Comparison of ENCODE assay signal across 28 cellular contexts in genomic region chr2:187316040-187316439, GRCh38.
A peak's percentile ranks its signal among the peaks of the same experiment; 100 is the strongest.
DNase-seq lines count a peak whose midpoint lies in the region; ATAC-seq, FAIRE-seq and TF ChIP-seq lines count a peak whose summit lies in the region.
"Had no signal": no experiment of that assay in that cellular context is flagged by ENCODE, and none has a peak within 500 bp of the region (broad histone marks: within the 10 kb centered on the region; RNA-seq: fewer than 3 reads in every experiment).

No MANE protein-coding gene starts in this region.

- no peaks in the 10 kb centered on the region for H3K4me1 Mint-ChIP-seq in nephron progenitor cell
- no peaks in the 10 kb centered on the region for H3K4me1 Mint-ChIP-seq in activated T-helper 2 cell treated with anti-CD3 and anti-CD28 coated beads, Interferon-gamma antibody, Interleukin-2, Interleukin-4, amounts not matched to agents 10 μg/mL and 5 μg/mL and 100 μg/mL, durations not matched to agents 14 hours and 24 hours and 36 hours (ENCODE audit: low read depth)
- H3K4me1 Mint-ChIP-seq: CD4-positive, alpha-beta memory T cell; IgD-negative memory B cell had no signal

- H3K27ac ChIP-seq in GM12878 (ENCODE audit: control insufficient read depth, insufficient read depth) (no peak overlapping the region), endothelial cell of umbilical vein (ENCODE audit: insufficient read depth, low read depth, low read length) (no peak overlapping the region)
- H3K27ac ChIP-seq: GM23248, PC-9, SJSA1 had no signal

- SMC1A ChIA-PET in GM12878 (lab: Charles Lee; ENCODE audit: uncharacterized antibody, unreplicated experiment): interaction anchor here (0.7 to 3.6 kb wide), 8 partner anchors 14 to 146 kb away, joined by 3 to 16 read pairs (median 3); partner anchors contain the start of gene CALCRL

- dilution Hi-C loops in endothelial cell of umbilical vein (cut with MboI; ENCODE audit: extremely low pct_ligation_motif_present, low sequenced_read_pairs): no loop called here

- in situ Hi-C loops in GM12878 (cut with MboI): no loop called here

- H3K9me3 ChIP-seq in GM12878 (replicated peaks; ENCODE audit: control insufficient read depth, insufficient read depth, low read length) (no peaks in the 10 kb centered on the region), endothelial cell of umbilical vein (replicated peaks; ENCODE audit: control insufficient read depth, insufficient read depth, low read length) (no peaks in the 10 kb centered on the region)
- H3K9me3 ChIP-seq: HAP-1, SJSA1 had no signal

- peak; percentile 44 for ATAC-seq in GM18868 (IDR thresholded peaks at IDR 0.05; ENCODE audit: unreplicated experiment)
- peak; percentile 69 for ATAC-seq in GM12878

- TF ChIP-seq EP300 in GM12878 (IDR thresholded peaks at IDR 0.05; ENCODE audit: borderline replicate concordance in 1 of 2, control insufficient read depth in 1 of 2, low read depth in 2 of 2, low read length in 2 of 2): no peak

- H3K4me3 ChIP-seq in GM12865 (ENCODE audit: low read depth, low read length) (no peak overlapping the region), GM12878 (no peak overlapping the region), endothelial cell of umbilical vein (replicated peaks in 1 of 3; ENCODE audit: insufficient read depth in 1 of 3, low read depth in 1 of 3, low read length in 3 of 3) (no peak overlapping the region)
- H3K4me3 ChIP-seq: GM23248, HAP-1, PC-9, SJSA1 had no signal

- H3K4me1 ChIP-seq in GM12878 (ENCODE audit: control insufficient read depth, insufficient read depth, low read length) (no peaks in the 10 kb centered on the region), endothelial cell of umbilical vein (ENCODE audit: control insufficient read depth, extremely low read depth, insufficient read depth, low read length) (peaks cover 45% of the 10 kb centered on the region)
- H3K4me1 ChIP-seq: HAP-1, SJSA1 had no signal

- no peaks in the 10 kb centered on the region for H3K27me3 Mint-ChIP-seq in nephron progenitor cell (ENCODE audit: low read depth, poor library complexity)
- H3K27me3 Mint-ChIP-seq in activated T-helper 2 cell treated with anti-CD3 and anti-CD28 coated beads, Interferon-gamma antibody, Interleukin-2, Interleukin-4, amounts not matched to agents 10 μg/mL and 5 μg/mL and 100 μg/mL, durations not matched to agents 14 hours and 24 hours and 36 hours (ENCODE audit: low read depth): no peaks in the 10 kb centered on the region
- H3K27me3 Mint-ChIP-seq: CD4-positive, alpha-beta memory T cell; IgD-negative memory B cell had no signal

- no peak overlapping the region for H3K27ac Mint-ChIP-seq in nephron progenitor cell
- H3K27ac Mint-ChIP-seq in activated T-helper 2 cell treated with anti-CD3 and anti-CD28 coated beads, Interferon-gamma antibody, Interleukin-2, Interleukin-4, amounts not matched to agents 10 μg/mL and 5 μg/mL and 100 μg/mL, durations not matched to agents 14 hours and 24 hours and 36 hours: no peak overlapping the region
- H3K27ac Mint-ChIP-seq: CD4-positive, alpha-beta memory T cell; HFFc6; IgD-negative memory B cell had no signal

- no peak for TF ChIP-seq CTCF in GM12865 (IDR thresholded peaks at IDR 0.05; ENCODE audit: insufficient read depth, low read depth, low read length, missing control alignments)
- no peak for TF ChIP-seq CTCF in GM12878 (IDR thresholded peaks at IDR 0.05 in 2 of 3, conservative IDR thresholded peaks at IDR 0.05 in 1 of 3; ENCODE audit: control insufficient read depth in 2 of 3, extremely low read depth in 1 of 3, insufficient read depth in 1 of 3, low read depth in 3 of 3, low read length in 3 of 3)
- no peak for TF ChIP-seq CTCF in endothelial cell of umbilical vein (IDR thresholded peaks at IDR 0.05; ENCODE audit: extremely low read depth in 1 of 2, insufficient read depth in 1 of 2, low read depth in 1 of 2, low read length in 2 of 2)
- TF ChIP-seq CTCF in nephron progenitor cell (IDR thresholded peaks at IDR 0.05): no peak

- intact Hi-C loops in GM12878 (cut with micrococcal nuclease; ENCODE audit: unreplicated experiment) (no loop called here), endothelial cell of umbilical vein (cut with micrococcal nuclease) (no loop called here)
- intact Hi-C loops in activated T-helper 2 cell treated with anti-CD3 and anti-CD28 coated beads, Interferon-gamma antibody, Interleukin-2, Interleukin-4, amounts not matched to agents 10 μg/mL and 5 μg/mL and 100 μg/mL, durations not matched to agents 14 hours and 24 hours and 36 hours (cut with micrococcal nuclease): no loop called here

- CTCF ChIA-PET in GM12878 (lab: Yijun Ruan, JAX): interaction anchor here (0.9 to 1.4 kb wide), 2 partner anchors 14 to 265 kb away, joined by 3 to 4 read pairs; no protein-coding TSS in a partner anchor
- CTCF ChIA-PET in endothelial cell of umbilical vein (lab: Charles Lee): interaction anchor here (2.3 to 2.7 kb wide), 2 partner anchors 178 to 453 kb away, joined by 9 to 10 read pairs; no protein-coding TSS in a partner anchor

- H3K79me2 ChIP-seq in GM12878 (ENCODE audit: control insufficient read depth, insufficient read depth, low read length): no peaks in the 10 kb centered on the region
- H3K79me2 ChIP-seq in endothelial cell of umbilical vein (ENCODE audit: control insufficient read depth, insufficient read depth, low read length): no peaks in the 10 kb centered on the region

- no peak for FAIRE-seq in GM12878 (lab: Jason Lieb, UNC)
- FAIRE-seq in endothelial cell of umbilical vein (lab: Jason Lieb, UNC): no peak

- DNase-seq in GM12865 (ENCODE audit: low read depth) (peak; percentile 12), GM12878 (ENCODE audit: low read depth, low spot score) (no peak), endothelial cell of umbilical vein (ENCODE audit: low read depth, low spot score) (no peak), nephron progenitor cell (no peak), COLO668 (lab: John Stamatoyannopoulos, UW; ENCODE audit: unreplicated experiment) (no peak)
- no peak for DNase-seq in activated T-helper 2 cell treated with anti-CD3 and anti-CD28 coated beads, Interferon-gamma antibody, Interleukin-2, Interleukin-4, amounts not matched to agents 10 μg/mL and 5 μg/mL and 100 μg/mL, durations not matched to agents 14 hours and 24 hours and 36 hours (ENCODE audit: low spot score)
- DNase-seq: C1 segment of cervical spinal cord; CD4-positive, alpha-beta memory T cell; DMS 273 treated with DMSO at 0.1 percent for 48 hours; DMS79; EL; GDM1; GM23248; HFFc6; NCI-H1092 treated with DMSO at 0.1 percent for 48 hours; NCI-H1436 treated with DMSO at 0.1 percent for 48 hours; NCI-H187 treated with DMSO at 0.1 percent for 48 hours; NCI-H2107; NCI-H524; NCI-H748 treated with DMSO at 0.1 percent for 48 hours; NK-92 treated with Interleukin-12 subunit alpha and Interleukin-12 subunit beta, amount 100 ng/mL, for 24 hours; PC-9; Right ventricle myocardium superior; T-helper 2 cell had no signal

- no peak overlapping the region for H3K4me3 Mint-ChIP-seq in nephron progenitor cell
- H3K4me3 Mint-ChIP-seq in activated T-helper 2 cell treated with anti-CD3 and anti-CD28 coated beads, Interferon-gamma antibody, Interleukin-2, Interleukin-4, amounts not matched to agents 10 μg/mL and 5 μg/mL and 100 μg/mL, durations not matched to agents 14 hours and 24 hours and 36 hours (ENCODE audit: low read depth): no peak overlapping the region
- H3K4me3 Mint-ChIP-seq: CD4-positive, alpha-beta memory T cell; HFFc6; IgD-negative memory B cell had no signal

- no peaks in the 10 kb centered on the region for H3K9me3 Mint-ChIP-seq in nephron progenitor cell
- no peaks in the 10 kb centered on the region for H3K9me3 Mint-ChIP-seq in activated T-helper 2 cell treated with anti-CD3 and anti-CD28 coated beads, Interferon-gamma antibody, Interleukin-2, Interleukin-4, amounts not matched to agents 10 μg/mL and 5 μg/mL and 100 μg/mL, durations not matched to agents 14 hours and 24 hours and 36 hours
- H3K9me3 Mint-ChIP-seq: HFFc6 had no signal

- RAD21 ChIA-PET in GM12878 (lab: Charles Lee; ENCODE audit: unreplicated experiment): no interaction called here

- no peak for TF ChIP-seq RAD21 in GM12878 (IDR thresholded peaks at IDR 0.05; ENCODE audit: insufficient read depth, low read depth, low read length)

- H2AFZ ChIP-seq in GM12878 (ENCODE audit: control insufficient read depth, low read depth, low read length): no peak overlapping the region
- H2AFZ ChIP-seq in endothelial cell of umbilical vein (ENCODE audit: low read depth, low read length): peak overlapping the region; percentile 53
- H2AFZ ChIP-seq: GM23248, PC-9 had no signal

- POLR2A ChIA-PET in GM12878 (lab: Charles Lee) (no interaction called here), endothelial cell of umbilical vein (lab: Charles Lee) (interaction anchor here (0.6 kb wide), 1 partner anchor 118 kb away, joined by 3 read pairs; no protein-coding TSS in a partner anchor)

- BruUV-seq in GM12878 (replicated peaks; lab: Mats Ljungman, UMichigan) (no TSS peak), endothelial cell of umbilical vein (replicated peaks; lab: Mats Ljungman, UMichigan) (no TSS peak)

- H3K27me3 ChIP-seq in GM12878 (replicated peaks in 1 of 2; ENCODE audit: control insufficient read depth in 2 of 2, insufficient read depth in 2 of 2, low read length in 1 of 2) (no peaks in the 10 kb centered on the region), endothelial cell of umbilical vein (ENCODE audit: control insufficient read depth in 2 of 2, insufficient read depth in 2 of 2, low read length in 2 of 2) (no peaks in the 10 kb centered on the region)
- H3K27me3 ChIP-seq: SJSA1 had no signal

- H3K4me2 ChIP-seq in GM12878 (ENCODE audit: control insufficient read depth, insufficient read depth) (no peak overlapping the region), endothelial cell of umbilical vein (ENCODE audit: insufficient read depth, low read length) (no peak overlapping the region)
- H3K4me2 ChIP-seq: PC-9 had no signal

- H3K9ac ChIP-seq in GM12878 (ENCODE audit: control insufficient read depth, insufficient read depth, low read length) (no peak overlapping the region), endothelial cell of umbilical vein (replicated peaks; ENCODE audit: extremely low read depth, insufficient read depth, low read length) (no peak overlapping the region)
- H3K9ac ChIP-seq: GM23248 had no signal

- no peaks in the 10 kb centered on the region for H4K20me1 ChIP-seq in GM12878 (ENCODE audit: control insufficient read depth, insufficient read depth)
- no peaks in the 10 kb centered on the region for H4K20me1 ChIP-seq in endothelial cell of umbilical vein (replicated peaks; ENCODE audit: control insufficient read depth, extremely low read depth, insufficient read depth, low read length)

- no peak for TF ChIP-seq POLR2A in GM12878 (IDR thresholded peaks at IDR 0.05; ENCODE audit: low read depth, low read length)
- TF ChIP-seq POLR2A in endothelial cell of umbilical vein (IDR thresholded peaks at IDR 0.05; ENCODE audit: low read depth, low read length): no peak

- no peaks in the 10 kb centered on the region for H3K36me3 Mint-ChIP-seq in nephron progenitor cell (ENCODE audit: low read depth)
- no peaks in the 10 kb centered on the region for H3K36me3 Mint-ChIP-seq in activated T-helper 2 cell treated with anti-CD3 and anti-CD28 coated beads, Interferon-gamma antibody, Interleukin-2, Interleukin-4, amounts not matched to agents 10 μg/mL and 5 μg/mL and 100 μg/mL, durations not matched to agents 14 hours and 24 hours and 36 hours (ENCODE audit: low read depth)
- H3K36me3 Mint-ChIP-seq: CD4-positive, alpha-beta memory T cell; IgD-negative memory B cell had no signal

- no peaks in the 10 kb centered on the region for H3K9me1 ChIP-seq in endothelial cell of umbilical vein (replicated peaks; ENCODE audit: control insufficient read depth, extremely low read depth, insufficient read depth, low read length)

- WGBS in GM12878 (ENCODE audit: insufficient coverage, insufficient replicate concordance, low lambda C conversion rate, missing lambda C conversion rate): 45% methylated on average over 1 of the region's 1 CpG

- no peaks in the 10 kb centered on the region for H3K36me3 ChIP-seq in GM12878 (ENCODE audit: control insufficient read depth in 2 of 2, insufficient read depth in 2 of 2, low read length in 1 of 2)
- no peaks in the 10 kb centered on the region for H3K36me3 ChIP-seq in endothelial cell of umbilical vein (ENCODE audit: control insufficient read depth in 2 of 2, extremely low read depth in 1 of 2, insufficient read depth in 2 of 2, low read length in 2 of 2)
- H3K36me3 ChIP-seq: HAP-1, SJSA1 had no signal
